ENCODE assay signal across 14 cellular contexts in genomic region chr2:207188601-207189000, GRCh38. TPM values are rescaled to one million over a fixed set of nuclear protein-coding genes. Genes with fewer than 3 reads are reported as not detected.
DNase-seq lines count a peak whose midpoint lies in the region; ATAC-seq and TF ChIP-seq lines count a peak whose summit lies in the region.
"Had no signal": no experiment of that assay in that cellular context is flagged by ENCODE, and none has a peak within 500 bp of the region (broad histone marks: within the 10 kb centered on the region; RNA-seq: fewer than 3 reads in every experiment).

No MANE protein-coding gene starts in this region.

- 0 out of 2 replicates have a peak overlapping the region, but pooled peaks have one; percentile 15 for H3K4me2 ChIP-seq in PC-3 (ENCODE audit: low read length)

- POLR2A ChIA-PET in PC-3 (lab: Charles Lee; ENCODE audit: unreplicated experiment), result interaction anchor here (0.7 kb wide), 1 partner anchor 496 kb away, joined by 3 read pairs; no protein-coding TSS in a partner anchor

- H3K4me3 Mint-ChIP-seq in activated T-cell treated with anti-CD3 and anti-CD28 coated beads, Interleukin-2, amount 50 U/mL, for 24 hours, result no peak overlapping the region
- H3K4me3 Mint-ChIP-seq: activated CD8-positive, alpha-beta T cell treated with anti-CD3 and anti-CD28 coated beads, Interleukin-2, amount 10 ng/mL, durations not matched to agents 7 days and 5 days had no signal

- no TSS peak for BruUV-seq in PC-3 (replicated peaks; lab: Mats Ljungman, UMichigan)

- DNase-seq in A172 (ENCODE audit: low spot score), result peak; percentile 47
- peak; percentile 63 for DNase-seq in HFF-Myc (ENCODE audit: extremely low read depth, low read depth)
- DNase-seq in PC-3, result peak; percentile 80
- peak; percentile 44 for DNase-seq in epidermal melanocyte (ENCODE audit: insufficient read length, low spot score)
- DNase-seq in GM10266 (ENCODE audit: extremely low spot score), result no peak
- DNase-seq in activated T-cell treated with anti-CD3 and anti-CD28 coated beads, Interleukin-2, amount 50 U/mL, for 24 hours, result no peak
- DNase-seq: activated CD8-positive, alpha-beta T cell treated with anti-CD3 and anti-CD28 coated beads, Interleukin-2, amount 10 ng/mL, durations not matched to agents 7 days and 5 days; activated naive CD4-positive, alpha-beta T cell; AML-193; foreskin keratinocyte; stimulated activated CD4-positive, alpha-beta T cell treated with anti-CD3 and anti-CD28 coated beads, Interleukin-4, amount 100 ng/mL, for 24 hours; stimulated activated naive CD4-positive, alpha-beta T cell treated with Interleukin-2 at 50 U/mL for 16 hours had no signal

- no peaks in the 10 kb centered on the region for H3K36me3 ChIP-seq in PC-3 (ENCODE audit: low read depth, low read length)

- H3K36me3 Mint-ChIP-seq in activated T-cell treated with anti-CD3 and anti-CD28 coated beads, Interleukin-2, amount 50 U/mL, for 24 hours (ENCODE audit: low read depth), result no peaks in the 10 kb centered on the region

- no peaks in the 10 kb centered on the region for H4K20me1 ChIP-seq in PC-3 (ENCODE audit: low read length)

- H3F3A ChIP-seq in PC-3 (ENCODE audit: low read length, unreplicated experiment), result no peaks in the 10 kb centered on the region

- H3K9me2 ChIP-seq in PC-3 (replicated peaks; ENCODE audit: low read length), result no peaks in the 10 kb centered on the region

- intact Hi-C loops in PC-3 (cut with micrococcal nuclease), result loop anchor here (2.0 to 5.0 kb wide), 3 partner anchors 32 to 206 kb away; no protein-coding TSS in a partner anchor

- no peak overlapping the region for H3K4me3 ChIP-seq in HFF-Myc (replicated peaks; ENCODE audit: low read depth, low read length)
- no peak overlapping the region for H3K4me3 ChIP-seq in PC-3 (ENCODE audit: low read length)

- CTCF ChIA-PET in PC-3 (lab: Charles Lee), result interaction anchor here (0.7 kb wide), 1 partner anchor 156 kb away, joined by 3 read pairs; no protein-coding TSS in a partner anchor

- H3K27me3 Mint-ChIP-seq in activated T-cell treated with anti-CD3 and anti-CD28 coated beads, Interleukin-2, amount 50 U/mL, for 24 hours, result no peaks in the 10 kb centered on the region

- no peaks in the 10 kb centered on the region for H3K79me2 ChIP-seq in PC-3 (ENCODE audit: low read length)

- no peak overlapping the region for H3K9ac ChIP-seq in PC-3 (ENCODE audit: low read length)

- no peaks in the 10 kb centered on the region for H3K9me3 ChIP-seq in PC-3 (ENCODE audit: low read length)

- peak; percentile 96 for ATAC-seq in PC-3
- ATAC-seq in GM19023 (IDR thresholded peaks at IDR 0.05; ENCODE audit: unreplicated experiment), result no peak
- ATAC-seq in HG02840 (IDR thresholded peaks at IDR 0.05; ENCODE audit: low FRiP score, unreplicated experiment), result no peak
- ATAC-seq: activated CD8-positive, alpha-beta T cell treated with anti-CD3 and anti-CD28 coated beads, Interleukin-2, amount 10 ng/mL, durations not matched to agents 7 days and 5 days; foreskin keratinocyte had no signal

- peaks cover 3% of the 10 kb centered on the region for H3K9me3 Mint-ChIP-seq in activated T-cell treated with anti-CD3 and anti-CD28 coated beads, Interleukin-2, amount 50 U/mL, for 24 hours

- H3K27me3 ChIP-seq in PC-3 (ENCODE audit: low read length), result no peaks in the 10 kb centered on the region
- H3K27me3 ChIP-seq: foreskin keratinocyte had no signal

- no peak overlapping the region for H2AFZ ChIP-seq in PC-3 (ENCODE audit: low read length)

- peaks cover 10% of the 10 kb centered on the region for H3K4me1 Mint-ChIP-seq in activated T-cell treated with anti-CD3 and anti-CD28 coated beads, Interleukin-2, amount 50 U/mL, for 24 hours (ENCODE audit: low read depth)

- H3K27ac ChIP-seq in PC-3 (ENCODE audit: low read length), result no peak overlapping the region
- H3K27ac ChIP-seq: foreskin keratinocyte had no signal

- no peak overlapping the region for H3K27ac Mint-ChIP-seq in activated T-cell treated with anti-CD3 and anti-CD28 coated beads, Interleukin-2, amount 50 U/mL, for 24 hours
- H3K27ac Mint-ChIP-seq: activated CD8-positive, alpha-beta T cell treated with anti-CD3 and anti-CD28 coated beads, Interleukin-2, amount 10 ng/mL, durations not matched to agents 7 days and 5 days had no signal

- no peak for TF ChIP-seq CTCF in HFF-Myc (IDR thresholded peaks at IDR 0.05; ENCODE audit: low read depth, low read length, missing control alignments)
- no peak for TF ChIP-seq CTCF in PC-3 (conservative IDR thresholded peaks at IDR 0.05; ENCODE audit: low read depth, low read length)
- no peak for TF ChIP-seq CTCF in GM10266 (IDR thresholded peaks at IDR 0.05; ENCODE audit: control insufficient read depth, insufficient read depth, low read depth, missing control alignments)

- H3K4me1 ChIP-seq in PC-3 (ENCODE audit: insufficient read depth, low read length), result peaks cover 29% of the 10 kb centered on the region

RNA-seq across cellular contexts. Expression of gene KLF7, which starts 22.9 kb away (rescaled TPM):
- total RNA-seq in A172 (2014; rRNA removed; shearing (Covaris generic)), result 9.1 and 13.7 TPM in 2 replicates
- 4.0 and 5.6 TPM in 2 replicates for total RNA-seq in PC-3 (2014; rRNA removed)

Comparison
In these comparisons a context has a peak if more than half of its experiments do, and no peak if none do; other contexts are left out.
1. DNase-seq: peak in A172 (single experiment), HFF-Myc (single experiment), PC-3 (single experiment) and epidermal melanocyte (single experiment); none in GM10266 (single experiment) and activated T-cell treated with anti-CD3 and anti-CD28 coated beads, Interleukin-2, amount 50 U/mL, for 24 hours (single experiment).